8 cellular contexts compared by ENCODE assay signal in the genomic region with DNA sequence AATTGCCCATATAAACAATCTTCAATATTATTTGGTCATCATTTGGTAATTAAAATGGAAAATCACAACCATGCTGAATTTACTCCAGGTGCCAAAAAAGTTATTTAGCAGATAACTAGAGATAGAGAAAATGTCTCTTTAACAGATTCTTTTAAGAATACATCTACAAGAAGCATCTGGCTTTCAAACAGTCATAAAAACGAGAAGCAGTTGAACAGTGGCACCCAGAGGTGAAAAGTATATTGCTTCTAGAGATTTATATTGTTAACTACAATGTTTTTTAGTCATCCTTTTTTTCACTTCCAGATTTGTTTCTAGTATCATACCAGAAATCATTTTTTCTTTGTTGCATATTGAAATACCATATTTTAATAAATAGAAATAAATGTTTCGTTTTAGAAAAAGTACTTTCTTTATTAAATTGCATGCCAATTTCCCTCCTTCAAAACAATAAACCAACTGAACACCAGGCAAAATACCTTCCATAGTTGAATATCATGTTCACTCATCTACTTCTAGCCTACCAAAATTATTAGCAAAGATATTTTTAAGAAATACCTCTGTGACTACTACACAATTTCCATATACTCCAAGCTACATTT.
DNase-seq lines count a peak whose midpoint lies in the region; ATAC-seq, FAIRE-seq and TF ChIP-seq lines count a peak whose summit lies in the region.

No MANE protein-coding gene starts in this region.

- peak; percentile 69 for TF ChIP-seq CTCF in DND-41 (IDR thresholded peaks at IDR 0.05; ENCODE audit: borderline replicate concordance, extremely low read depth, low read length, poor library complexity, severe bottlenecking)
- TF ChIP-seq CTCF in Loucy (conservative IDR thresholded peaks at IDR 0.05; ENCODE audit: low read length), result peak; percentile 73
- peak; percentile 69 for TF ChIP-seq CTCF in natural killer cell (IDR thresholded peaks at IDR 0.05)

- no peaks in the 10 kb centered on the region for H3F3A ChIP-seq in Loucy (ENCODE audit: low read depth)

- ATAC-seq in DND-41 (ENCODE audit: insufficient read depth, low read depth) (0 out of 3 replicates have a peak, but pooled peaks have one; percentile 38), GM21360 (IDR thresholded peaks at IDR 0.05; ENCODE audit: unreplicated experiment) (peak; percentile 48), natural killer cell (peak; percentile 60 to 66 (median 61))

- FAIRE-seq in RCC 7860 (lab: Jason Lieb, UNC), result peak; percentile 92
- FAIRE-seq in endometrium (lab: Jason Lieb, UNC), result peak; percentile 99

- no peak overlapping the region for H3K9ac ChIP-seq in DND-41 (ENCODE audit: low read depth, low read length)
- H3K9ac ChIP-seq in Loucy (ENCODE audit: low read depth, low read length, poor library complexity, severe bottlenecking), result no peak overlapping the region

- peaks cover 47 to 56% of the 10 kb centered on the region in 2 donors for H3K27me3 Mint-ChIP-seq in natural killer cell (ENCODE audit: low read depth in 2 of 2)

- no peaks in the 10 kb centered on the region for H3K36me3 ChIP-seq in DND-41 (ENCODE audit: insufficient read depth, low read length)
- no peaks in the 10 kb centered on the region for H3K36me3 ChIP-seq in Loucy (ENCODE audit: insufficient read depth, low read length)

- no peak overlapping the region for H3K27ac ChIP-seq in DND-41 (ENCODE audit: low read length)

- H3K9me3 ChIP-seq in DND-41 (ENCODE audit: insufficient read depth, low read length, severe bottlenecking) (no peaks in the 10 kb centered on the region), Loucy (ENCODE audit: insufficient read depth, low read depth, low read length) (no peaks in the 10 kb centered on the region)

- H3K79me2 ChIP-seq in DND-41 (ENCODE audit: insufficient read depth, low read length), result no peaks in the 10 kb centered on the region
- no peaks in the 10 kb centered on the region for H3K79me2 ChIP-seq in Loucy (ENCODE audit: insufficient read depth, low read length)

- no peak overlapping the region for H3K27ac Mint-ChIP-seq in natural killer cell

- H3K4me3 Mint-ChIP-seq in natural killer cell, result no peak overlapping the region

- intact Hi-C loops in natural killer cell (cut with micrococcal nuclease), result loop anchor here (1.0 to 10.0 kb wide), 4 partner anchors 332 to 1020 kb away; no protein-coding TSS in a partner anchor

- H3K9me3 Mint-ChIP-seq in natural killer cell, result no peaks in the 10 kb centered on the region

- H3K9me2 ChIP-seq in Loucy (replicated peaks; ENCODE audit: low read depth, low read length), result no peaks in the 10 kb centered on the region

- H3K4me1 ChIP-seq in DND-41 (ENCODE audit: insufficient read depth, low read length) (peaks cover 13% of the 10 kb centered on the region), Loucy (ENCODE audit: insufficient read depth, low read length, poor library complexity, severe bottlenecking) (peaks cover 10% of the 10 kb centered on the region)

- H4K20me1 ChIP-seq in DND-41 (ENCODE audit: insufficient read depth, low read length), result no peaks in the 10 kb centered on the region
- H4K20me1 ChIP-seq in Loucy (ENCODE audit: insufficient read depth, low read length, poor library complexity, severe bottlenecking), result no peaks in the 10 kb centered on the region

- H3K27me3 ChIP-seq in DND-41 (ENCODE audit: insufficient read depth, low read length, poor library complexity), result peaks cover 36% of the 10 kb centered on the region
- H3K27me3 ChIP-seq in Loucy (ENCODE audit: insufficient read depth, low read length, poor library complexity, severe bottlenecking), result no peaks in the 10 kb centered on the region

- no peak overlapping the region for H3K4me3 ChIP-seq in DND-41 (ENCODE audit: low read depth in 1 of 2, low read length in 2 of 2)
- H3K4me3 ChIP-seq in Loucy (ENCODE audit: low read length, poor library complexity, severe bottlenecking), result no peak overlapping the region

- DNase-seq in DND-41, result peak; percentile 23
- peak; percentile 53 for DNase-seq in RCC 7860 (ENCODE audit: low spot score)
- DNase-seq in natural killer cell, result no peak
- DNase-seq in stimulated activated CD4-positive, alpha-beta T cell treated with anti-CD3 and anti-CD28 coated beads, Interleukin-4, amount 100 ng/mL, for 4 hours, result no peak
- no peak for DNase-seq in stimulated activated CD8-positive, alpha-beta memory T cell treated with anti-CD3 and anti-CD28 coated beads, Interleukin-4, amount 100 ng/mL, for 48 hours

- peaks cover 11 to 12% of the 10 kb centered on the region in 2 donors for H3K4me1 Mint-ChIP-seq in natural killer cell

- no peak overlapping the region for H2AFZ ChIP-seq in DND-41 (ENCODE audit: low read depth, low read length)
- no peak overlapping the region for H2AFZ ChIP-seq in Loucy (ENCODE audit: low read length)

- H3K36me3 Mint-ChIP-seq in natural killer cell, result no peaks in the 10 kb centered on the region

- H3K4me2 ChIP-seq in DND-41 (ENCODE audit: insufficient read depth, low read length) (no peak overlapping the region), Loucy (ENCODE audit: low read depth, low read length, poor library complexity, severe bottlenecking) (peak overlapping the region; percentile 81)

Comparison
In these comparisons a context has a peak if more than half of its experiments do, and no peak if none do; other contexts are left out.
1. DNase-seq: peak in DND-41 (single experiment) and RCC 7860 (single experiment); none in natural killer cell (single experiment), stimulated activated CD4-positive, alpha-beta T cell treated with anti-CD3 and anti-CD28 coated beads, Interleukin-4, amount 100 ng/mL, for 4 hours (0 of 2) and stimulated activated CD8-positive, alpha-beta memory T cell treated with anti-CD3 and anti-CD28 coated beads, Interleukin-4, amount 100 ng/mL, for 48 hours (single experiment).
2. Peak in every context shown above with its lines, with median percentiles within 50 percentile points of each other: ATAC-seq and CTCF ChIP-seq.